In genomic region chr10:104941662-104942061, GRCh38 we compare ENCODE assay signal across 21 cellular contexts.
"Had no signal": no experiment of that assay in that cellular context is flagged by ENCODE, and none has a peak within 500 bp of the region (broad histone marks: within the 10 kb centered on the region; RNA-seq: fewer than 3 reads in every experiment).

No MANE protein-coding gene starts in this region.

- H3K27me3 ChIP-seq: dorsolateral prefrontal cortex, esophagus muscularis mucosa, gastrocnemius medialis, heart right ventricle, left lung had no signal

- ATAC-seq: gastrocnemius medialis, heart right ventricle, left cardiac atrium, left lung, left ventricle myocardium superior, lower lobe of right lung, mucosa of descending colon had no signal

- H3K27ac ChIP-seq: coronary artery, dorsolateral prefrontal cortex, esophagus muscularis mucosa, gastrocnemius medialis, heart right ventricle, left lung, lower lobe of right lung had no signal

- H3K4me3 ChIP-seq: coronary artery, dorsolateral prefrontal cortex, esophagus muscularis mucosa, gastrocnemius medialis, heart right ventricle, left lung, lower lobe of right lung, mucosa of descending colon had no signal

- H3K27ac Mint-ChIP-seq: memory B cell, mesothelial cell of epicardium, naive B cell had no signal

- H3K4me1 ChIP-seq: esophagus muscularis mucosa, gastrocnemius medialis, heart right ventricle, left lung, lower lobe of right lung had no signal

- H3K27me3 Mint-ChIP-seq: memory B cell, naive B cell had no signal

- H3K4me3 Mint-ChIP-seq: memory B cell, mesothelial cell of epicardium, naive B cell had no signal

- H3K36me3 ChIP-seq: esophagus muscularis mucosa, gastrocnemius medialis, heart right ventricle, left lung, lower lobe of right lung had no signal

- H3K9me3 ChIP-seq: gastrocnemius medialis, heart right ventricle, left lung, lower lobe of right lung, mucosa of descending colon had no signal

- H3K36me3 Mint-ChIP-seq: memory B cell, mesothelial cell of epicardium, naive B cell had no signal

- DNase-seq: dermis blood vessel endothelial cell; dorsolateral prefrontal cortex; effector CD4-positive, alpha-beta T cell; effector memory CD4-positive, alpha-beta T cell; foreskin fibroblast; foreskin melanocyte; gastrocnemius medialis; glutamatergic neuron; head of caudate nucleus; heart right ventricle; hippocampal formation; left cardiac atrium; left lung; left ventricle myocardium superior; lower lobe of right lung; mucosa of descending colon; naive B cell had no signal

- H3K4me1 Mint-ChIP-seq: memory B cell, mesothelial cell of epicardium, naive B cell had no signal

- H3K9me3 Mint-ChIP-seq: mesothelial cell of epicardium had no signal
